In genomic region chr17:83088451-83089321, GRCh38 we compare ENCODE assay signal across 17 cellular contexts. TPM values are rescaled to one million over a fixed set of nuclear protein-coding genes. Genes with fewer than 3 reads are reported as not detected.
DNase-seq lines count a peak whose midpoint lies in the region; TF ChIP-seq lines count a peak whose summit lies in the region.
"Had no signal": no experiment of that assay in that cellular context is flagged by ENCODE, and none has a peak within 500 bp of the region (broad histone marks: within the 10 kb centered on the region; RNA-seq: fewer than 3 reads in every experiment).

No MANE protein-coding gene starts in this region.

- peaks cover 0 to 33% of the 10 kb centered on the region in 2 experiments; a peak in 1 of 3 replicates for H3K36me3 ChIP-seq in HEK293 (ENCODE audit: control insufficient read depth in 2 of 2, insufficient read depth in 1 of 2, low read length in 2 of 2)
- peaks cover 32 to 61% of the 10 kb centered on the region in 2 donors for H3K36me3 ChIP-seq in ascending aorta
- H3K36me3 ChIP-seq in suprapubic skin, result peaks cover 32% of the 10 kb centered on the region

- H3K27me3 Mint-ChIP-seq in immature natural killer cell (ENCODE audit: low read depth in 3 of 3), result peaks cover 87 to 94% (median 91%) of the 10 kb centered on the region in 3 donors

- H3K4me3 Mint-ChIP-seq in immature natural killer cell, result peak overlapping the region; percentile 45 to 84 (median 64)

- POLR2A ChIA-PET in HEK293 (lab: Yijun Ruan, JAX), result no interaction called here

- TF ChIP-seq POLR2A in suprapubic skin (IDR thresholded peaks at IDR 0.05), result no peak

- H3K9me3 Mint-ChIP-seq in immature natural killer cell, result peaks cover 0 to 3% (median 0%) of the 10 kb centered on the region in 6 donors

- peaks cover 9 to 18% (median 17%) of the 10 kb centered on the region in 3 donors for H3K36me3 Mint-ChIP-seq in immature natural killer cell

- H3K27ac Mint-ChIP-seq in immature natural killer cell, result peak overlapping the region; percentile 43 to 95 (median 92)

- 61% methylated on average over 12 of the region's 29 CpGs for WGBS in suprapubic skin

- H3K4me3 ChIP-seq in HEK293 (ENCODE audit: low read depth, low read length) (no peak overlapping the region), ascending aorta (no peak overlapping the region), suprapubic skin (peak overlapping the region; percentile 25)
- H3K4me3 ChIP-seq: HAP-1 had no signal

- DNase-seq in ascending aorta (ENCODE audit: low spot score in 2 of 2) (no peak), immature natural killer cell (peak in 2 of 3 donors; percentile 27 to 28), suprapubic skin (ENCODE audit: low spot score in 2 of 2) (no peak), UCSD-AML1 (lab: John Stamatoyannopoulos, UW; ENCODE audit: unreplicated experiment) (no peak), NCI-H2029 treated with DMSO at 0.1 percent for 48 hours (lab: John Stamatoyannopoulos, UW) (no peak), HK-2 (ENCODE audit: unreplicated experiment) (no peak)
- no peak for DNase-seq in stimulated activated CD4-positive, alpha-beta T cell treated with anti-CD3 and anti-CD28 coated beads, Interleukin-2, amount 100 ng/mL, for 48 hours
- DNase-seq: activated CD4-positive, CD25-positive, alpha-beta regulatory T cell treated with anti-CD3 and anti-CD28 coated beads, Interleukin-2, amount 50 U/mL, for 72 hours; activated effector memory CD4-positive, alpha-beta T cell treated with Interleukin-2 at 50 U/mL for 16 hours; AML-193; caudate nucleus; effector CD8-positive, alpha-beta T cell; NCI-H1105 treated with DMSO at 0.1 percent for 48 hours; right cardiac atrium had no signal

- TF ChIP-seq CTCF in HEK293 (tag by site-specific recombination; IDR thresholded peaks at IDR 0.05) (no peak), ascending aorta (IDR thresholded peaks at IDR 0.05) (no peak), suprapubic skin (IDR thresholded peaks at IDR 0.05) (no peak)

- no peak for TF ChIP-seq EP300 in suprapubic skin (IDR thresholded peaks at IDR 0.05)

- H3K4me1 Mint-ChIP-seq in immature natural killer cell, result peaks cover 65 to 73% of the 10 kb centered on the region in 2 donors

- no peak overlapping the region for H3K27ac ChIP-seq in HEK293 (ENCODE audit: extremely low read depth, low read depth, low read length)
- H3K27ac ChIP-seq in ascending aorta, result peak overlapping the region; percentile 92 to 97
- peak overlapping the region; percentile 73 for H3K27ac ChIP-seq in suprapubic skin
- H3K27ac ChIP-seq: neutrophil had no signal

- intact Hi-C loops in ascending aorta (cut with DNase I), result no loop called here

- no peaks in the 10 kb centered on the region for H3K9me3 ChIP-seq in HEK293 (ENCODE audit: control insufficient read depth, insufficient read depth, low read depth, low read length)
- no peaks in the 10 kb centered on the region for H3K9me3 ChIP-seq in ascending aorta
- H3K9me3 ChIP-seq in suprapubic skin, result no peaks in the 10 kb centered on the region
- H3K9me3 ChIP-seq: HAP-1, neutrophil had no signal

- CTCF ChIA-PET in HEK293 (lab: Yijun Ruan, JAX), result interaction anchor here (0.7 kb wide), 1 partner anchor 54 kb away, joined by 3 read pairs; no protein-coding TSS in a partner anchor

- peaks cover 3% of the 10 kb centered on the region for H3K4me1 ChIP-seq in HEK293 (ENCODE audit: control insufficient read depth, insufficient read depth, low read length)
- peaks cover 33 to 85% of the 10 kb centered on the region in 2 donors for H3K4me1 ChIP-seq in ascending aorta
- peaks cover 88% of the 10 kb centered on the region for H3K4me1 ChIP-seq in suprapubic skin
- H3K4me1 ChIP-seq: HAP-1 had no signal

- H3K27me3 ChIP-seq in ascending aorta (no peaks in the 10 kb centered on the region), suprapubic skin (no peaks in the 10 kb centered on the region)

TF ChIP-seq in HEK293, 187 proteins besides CTCF, POLR2A, EP300 and RAD21:
- TF ChIP-seq ZBTB11 (tag by site-specific recombination; conservative IDR thresholded peaks at IDR 0.05; ENCODE audit: low read depth) (no peak), KLF1 (tag by site-specific recombination; IDR thresholded peaks at IDR 0.05) (peak; percentile 40)
TF ChIP-seq in HEK293: peak in this region for 1.

RNA-seq across cellular contexts. Expression of gene METRNL, which starts 9.3 kb away (rescaled TPM):
- 257 TPM for total RNA-seq in ascending aorta
- 10 to 100 TPM; 13.6 to 72.3 (median 49.2) TPM for polyA plus RNA-seq in immature natural killer cell
- total RNA-seq in suprapubic skin, result 100 to 1,000 TPM in 3 of 4 donors, 10 to 100 TPM in 1; 59.1 to 222 (median 155) TPM

Comparison
In these comparisons a context has a peak if more than half of its experiments do, and no peak if none do; other contexts are left out.
1. DNase-seq: peak in immature natural killer cell (2 of 3); none in ascending aorta (0 of 2), suprapubic skin (0 of 2), stimulated activated CD4-positive, alpha-beta T cell treated with anti-CD3 and anti-CD28 coated beads, Interleukin-2, amount 100 ng/mL, for 48 hours (0 of 2), UCSD-AML1 (single experiment), NCI-H2029 treated with DMSO at 0.1 percent for 48 hours (single experiment) and HK-2 (single experiment).